Comparison of ENCODE assay signal across 14 cellular contexts in the genomic region with DNA sequence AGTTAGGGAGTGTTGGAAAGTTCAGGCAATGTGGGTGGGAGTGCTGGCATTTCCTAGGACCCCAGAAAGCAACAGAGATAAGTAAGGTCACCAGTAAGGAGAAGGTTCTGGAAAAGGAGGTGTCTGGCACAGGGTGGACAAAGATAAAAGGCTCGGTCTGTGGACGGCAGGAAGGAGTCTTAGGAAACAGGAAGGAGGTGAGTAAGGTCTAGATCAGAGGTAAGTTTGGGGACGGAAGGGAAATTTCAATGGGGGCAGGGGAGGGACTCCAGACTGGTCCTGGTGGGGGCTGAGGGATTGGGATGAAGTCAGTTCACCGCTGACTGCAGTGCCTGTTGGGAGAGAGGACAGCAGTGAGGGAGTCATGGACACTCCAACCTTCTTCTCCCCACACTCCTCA. TPM values are rescaled to one million over a fixed set of nuclear protein-coding genes. Genes with fewer than 3 reads are reported as not detected.
"Had no signal": no experiment of that assay in that cellular context is flagged by ENCODE, and none has a peak within 500 bp of the region (broad histone marks: within the 10 kb centered on the region; RNA-seq: fewer than 3 reads in every experiment).

No MANE protein-coding gene starts in this region.

- H3K36me3 ChIP-seq: transverse colon had no signal

- ATAC-seq: activated CD8-positive, alpha-beta memory T cell treated with anti-CD3 and anti-CD28 coated beads, Interleukin-2, amount 10 ng/mL, durations not matched to agents 7 days and 5 days; activated T-cell treated with anti-CD3 and anti-CD28 coated beads, Interleukin-2, amount 50 U/mL, for 4 hours; effector memory CD8-positive, alpha-beta T cell; naive thymus-derived CD4-positive, alpha-beta T cell; stimulated activated memory B cell treated with anti-CD40 and anti-IgM and Interleukin-4, amounts not matched to agents 10 μg/mL and 1 μg/mL and 100 μg/mL, for 72 hours had no signal

- H3K36me3 Mint-ChIP-seq: activated CD8-positive, alpha-beta memory T cell treated with anti-CD3 and anti-CD28 coated beads, Interleukin-2, amount 10 ng/mL, durations not matched to agents 7 days and 5 days; stimulated activated memory B cell treated with anti-CD40 and anti-IgM and Interleukin-4, amounts not matched to agents 10 μg/mL and 1 μg/mL and 100 μg/mL, for 72 hours had no signal

- DNase-seq: activated CD4-positive, alpha-beta T cell treated with anti-CD3 and anti-CD28 coated beads, Interleukin-2, amount 50 U/mL, for 48 hours; activated CD4-positive, CD25-positive, alpha-beta regulatory T cell treated with anti-CD3 and anti-CD28 coated beads, Interleukin-2, amount 50 U/mL, for 72 hours; activated CD8-positive, alpha-beta memory T cell treated with anti-CD3 and anti-CD28 coated beads, Interleukin-2, amount 10 ng/mL, durations not matched to agents 7 days and 5 days; activated T-cell treated with anti-CD3 and anti-CD28 coated beads, Interleukin-2, amount 50 U/mL, for 4 hours; effector memory CD8-positive, alpha-beta T cell; naive thymus-derived CD4-positive, alpha-beta T cell; substantia nigra; T-helper 9 cell; transverse colon had no signal

- H3K27ac Mint-ChIP-seq: activated CD8-positive, alpha-beta memory T cell treated with anti-CD3 and anti-CD28 coated beads, Interleukin-2, amount 10 ng/mL, durations not matched to agents 7 days and 5 days; effector memory CD8-positive, alpha-beta T cell; stimulated activated memory B cell treated with anti-CD40 and anti-IgM and Interleukin-4, amounts not matched to agents 10 μg/mL and 1 μg/mL and 100 μg/mL, for 72 hours had no signal

- H3K4me1 ChIP-seq: transverse colon had no signal

- H3K4me2 ChIP-seq: smooth muscle cell had no signal

- H3K27ac ChIP-seq: coronary artery, transverse colon had no signal

- H3K9me3 ChIP-seq: transverse colon had no signal

- H3K4me3 ChIP-seq: coronary artery, lung, smooth muscle cell, transverse colon had no signal

- H3K4me3 Mint-ChIP-seq: activated CD8-positive, alpha-beta memory T cell treated with anti-CD3 and anti-CD28 coated beads, Interleukin-2, amount 10 ng/mL, durations not matched to agents 7 days and 5 days; activated T-cell treated with anti-CD3 and anti-CD28 coated beads, Interleukin-2, amount 50 U/mL, for 4 hours; effector memory CD8-positive, alpha-beta T cell; naive thymus-derived CD4-positive, alpha-beta T cell; stimulated activated memory B cell treated with anti-CD40 and anti-IgM and Interleukin-4, amounts not matched to agents 10 μg/mL and 1 μg/mL and 100 μg/mL, for 72 hours had no signal

- H3K9me3 Mint-ChIP-seq: activated T-cell treated with anti-CD3 and anti-CD28 coated beads, Interleukin-2, amount 50 U/mL, for 4 hours; effector memory CD8-positive, alpha-beta T cell; stimulated activated memory B cell treated with anti-CD40 and anti-IgM and Interleukin-4, amounts not matched to agents 10 μg/mL and 1 μg/mL and 100 μg/mL, for 72 hours had no signal

RNA-seq across cellular contexts. Expression of a gene that starts 9.6 kb away (rescaled TPM):
- total RNA-seq: activated CD8-positive, alpha-beta memory T cell treated with anti-CD3 and anti-CD28 coated beads, Interleukin-2, amount 10 ng/mL, durations not matched to agents 7 days and 5 days; mononuclear cell; naive thymus-derived CD4-positive, alpha-beta T cell; smooth muscle cell had no signal
- polyA plus RNA-seq: naive thymus-derived CD4-positive, alpha-beta T cell; smooth muscle cell had no signal
